ENCODE assay signal across 8 cellular contexts in genomic region chr12:42327227-42327590, GRCh38. TPM values are rescaled to one million over a fixed set of nuclear protein-coding genes. Genes with fewer than 3 reads are reported as not detected.
DNase-seq lines count a peak whose midpoint lies in the region; ATAC-seq, FAIRE-seq and TF ChIP-seq lines count a peak whose summit lies in the region.

No MANE protein-coding gene starts in this region.

- in situ Hi-C loops in brain microvascular endothelial cell (cut with HindIII; ENCODE audit: low pct_ligation_motif_present, low sequenced_read_pairs), result no loop called here

- H3K27me3 ChIP-seq in right cardiac atrium (ENCODE audit: control insufficient read depth, insufficient read depth), result no peaks in the 10 kb centered on the region
- H3K27me3 ChIP-seq in brain microvascular endothelial cell (replicated peaks), result no peaks in the 10 kb centered on the region
- no peaks in the 10 kb centered on the region for H3K27me3 ChIP-seq in mononuclear cell (ENCODE audit: insufficient read depth, low read length)

- intact Hi-C loops in right cardiac atrium (cut with DNase I) (loop anchor here in 2 of 4 donors (10.0 kb wide), 1 partner anchor 92 kb away; the partner anchor contains the start of gene YAF2 (in 2 of the 2)), left ventricle myocardium superior (cut with micrococcal nuclease) (no loop called here)

- H3K4me3 ChIP-seq in right cardiac atrium (ENCODE audit: low read length), result peak overlapping the region; percentile 89
- peak overlapping the region; percentile 86 for H3K4me3 ChIP-seq in brain microvascular endothelial cell (ENCODE audit: low read depth, low read length)
- peak overlapping the region; percentile 91 for H3K4me3 ChIP-seq in mononuclear cell (ENCODE audit: low read length)

- H3K9me3 ChIP-seq in right cardiac atrium (ENCODE audit: control insufficient read depth, low read length), result no peaks in the 10 kb centered on the region
- H3K9me3 ChIP-seq in mononuclear cell (ENCODE audit: low read depth, low read length), result no peaks in the 10 kb centered on the region

- no peaks in the 10 kb centered on the region for H3K36me3 ChIP-seq in brain microvascular endothelial cell (replicated peaks)

- no peak for DNase-seq in right cardiac atrium
- no peak for DNase-seq in left ventricle myocardium superior
- no peak for DNase-seq in brain microvascular endothelial cell
- no peak for DNase-seq in inferior parietal cortex (ENCODE audit: extremely low spot score)
- no peak for DNase-seq in urothelium cell line (ENCODE audit: low spot score)

- no peak for FAIRE-seq in urothelium cell line (lab: Jason Lieb, UNC)

- ATAC-seq in right cardiac atrium (no peak), left ventricle myocardium superior (no peak), HG03039 (IDR thresholded peaks at IDR 0.05; ENCODE audit: unreplicated experiment) (no peak), HG03139 (IDR thresholded peaks at IDR 0.05; ENCODE audit: unreplicated experiment) (no peak)

- H3K27ac ChIP-seq in right cardiac atrium (ENCODE audit: low read length) (peak overlapping the region; percentile 17), brain microvascular endothelial cell (peak overlapping the region; percentile 55)

- 63% methylated on average over 2 of the region's 2 CpGs for WGBS in right cardiac atrium

- H3K4me1 ChIP-seq in right cardiac atrium (ENCODE audit: control insufficient read depth, insufficient read depth, low read length), result peaks cover 4% of the 10 kb centered on the region
- peaks cover 39% of the 10 kb centered on the region for H3K4me1 ChIP-seq in mononuclear cell (ENCODE audit: insufficient read depth, low read length)

- TF ChIP-seq CTCF in brain microvascular endothelial cell (IDR thresholded peaks at IDR 0.05; ENCODE audit: low read depth, low read length, missing control alignments), result no peak

RNA-seq across cellular contexts. Expression of gene PPHLN1, which starts 1.2 kb away (rescaled TPM):
- 10 to 100 TPM; 39.2 to 48.8 (median 43.3) TPM for total RNA-seq in right cardiac atrium
- polyA plus RNA-seq in right cardiac atrium, result 42.4 TPM
- 27.8 TPM for total RNA-seq in left ventricle myocardium superior
- 216 TPM for total RNA-seq in mononuclear cell

RNA-seq across cellular contexts. Expression of gene ZCRB1, which starts 1.3 kb away (rescaled TPM):
- total RNA-seq in right cardiac atrium (10 to 100 TPM; 52.3 to 59.6 (median 56.9) TPM), left ventricle myocardium superior (58.6 TPM), mononuclear cell (20.1 TPM)
- polyA plus RNA-seq in right cardiac atrium, result 42.8 TPM
